ENCODE assay signal across 36 cellular contexts in genomic region chr19:51084505-51084904, GRCh38. TPM values are rescaled to one million over a fixed set of nuclear protein-coding genes. Genes with fewer than 3 reads are reported as not detected.
"Had no signal": no experiment of that assay in that cellular context is flagged by ENCODE, and none has a peak within 500 bp of the region (broad histone marks: within the 10 kb centered on the region; RNA-seq: fewer than 3 reads in every experiment).

No MANE protein-coding gene starts in this region.

- H3K27me3 Mint-ChIP-seq: activated CD4-positive, alpha-beta memory T cell treated with anti-CD3 and anti-CD28 coated beads, Interleukin-2, amount 10 ng/mL, durations not matched to agents 7 days and 5 days had no signal

- H3K36me3 Mint-ChIP-seq: activated CD8-positive, alpha-beta memory T cell treated with anti-CD3 and anti-CD28 coated beads, Interleukin-2, amount 10 ng/mL, durations not matched to agents 7 days and 5 days; activated naive CD4-positive, alpha-beta T cell treated with anti-CD3 and anti-CD28 coated beads, Interleukin-2, amount 50 U/mL, for 24 hours; activated naive CD8-positive, alpha-beta T cell treated with anti-CD3 and anti-CD28 coated beads, Interleukin-2, amount 10 ng/mL, durations not matched to agents 7 days and 5 days had no signal

- DNase-seq: activated CD4-positive, alpha-beta memory T cell treated with anti-CD3 and anti-CD28 coated beads, Interleukin-2, amount 10 ng/mL, durations not matched to agents 7 days and 5 days; activated CD4-positive, alpha-beta T cell treated with anti-CD3 and anti-CD28 coated beads for 1 hour; activated CD4-positive, alpha-beta T cell treated with anti-CD3 and anti-CD28 coated beads for 48 hours; activated CD4-positive, CD25-positive, alpha-beta regulatory T cell; activated CD8-positive, alpha-beta memory T cell treated with anti-CD3 and anti-CD28 coated beads for 24 hours; activated CD8-positive, alpha-beta memory T cell treated with anti-CD3 and anti-CD28 coated beads, Interleukin-2, amount 10 ng/mL, durations not matched to agents 7 days and 5 days; activated CD8-positive, alpha-beta memory T cell treated with anti-CD3 and anti-CD28 coated beads, Interleukin-2, amount 50 U/mL, for 48 hours; activated gamma-delta T cell; activated naive CD4-positive, alpha-beta T cell treated with Interleukin-2 at 50 U/mL for 16 hours; activated naive CD8-positive, alpha-beta T cell treated with anti-CD3 and anti-CD28 coated beads, Interleukin-2, amount 10 ng/mL, durations not matched to agents 7 days and 5 days; activated T-cell treated with anti-CD3 and anti-CD28 coated beads, Interleukin-2, amount 50 U/mL, for 48 hours; amygdala; Kasumi-1; KG1; MG63; NCI-H1048; NCI-H1105 treated with DMSO at 0.1 percent for 48 hours; NCI-H1436; NCI-H1694; NCI-H1930; NCI-H2081 treated with DMSO at 0.1 percent for 48 hours; NCI-H345; NCI-H524 treated with DMSO at 0.1 percent for 48 hours; SHP77; SJCRH30; T1000; WERI-Rb-1 had no signal

- H3K4me1 Mint-ChIP-seq: activated CD4-positive, alpha-beta memory T cell treated with anti-CD3 and anti-CD28 coated beads, Interleukin-2, amount 10 ng/mL, durations not matched to agents 7 days and 5 days; activated CD8-positive, alpha-beta memory T cell treated with anti-CD3 and anti-CD28 coated beads, Interleukin-2, amount 10 ng/mL, durations not matched to agents 7 days and 5 days; activated naive CD4-positive, alpha-beta T cell treated with anti-CD3 and anti-CD28 coated beads, Interleukin-2, amount 50 U/mL, for 24 hours had no signal

- H3K36me3 ChIP-seq: ascending aorta, cardiac muscle cell, MG63, SJCRH30, WERI-Rb-1 had no signal

- H3K27me3 ChIP-seq: ascending aorta, MG63 had no signal

- H3K4me3 ChIP-seq: ascending aorta, cardiac muscle cell, MG63, SJCRH30, SK-N-MC had no signal

- H3K9me3 ChIP-seq: ascending aorta, MG63, SJCRH30 had no signal

- H3K27ac ChIP-seq: ascending aorta, cardiac muscle cell, SJCRH30, SK-N-MC, WERI-Rb-1 had no signal

- H3K27ac Mint-ChIP-seq: activated CD4-positive, alpha-beta memory T cell treated with anti-CD3 and anti-CD28 coated beads, Interleukin-2, amount 10 ng/mL, durations not matched to agents 7 days and 5 days; activated CD8-positive, alpha-beta memory T cell treated with anti-CD3 and anti-CD28 coated beads, Interleukin-2, amount 10 ng/mL, durations not matched to agents 7 days and 5 days; activated naive CD4-positive, alpha-beta T cell treated with anti-CD3 and anti-CD28 coated beads, Interleukin-2, amount 50 U/mL, for 24 hours; activated naive CD8-positive, alpha-beta T cell treated with anti-CD3 and anti-CD28 coated beads, Interleukin-2, amount 10 ng/mL, durations not matched to agents 7 days and 5 days had no signal

- H3K4me3 Mint-ChIP-seq: activated CD4-positive, alpha-beta memory T cell treated with anti-CD3 and anti-CD28 coated beads, Interleukin-2, amount 10 ng/mL, durations not matched to agents 7 days and 5 days; activated CD8-positive, alpha-beta memory T cell treated with anti-CD3 and anti-CD28 coated beads, Interleukin-2, amount 10 ng/mL, durations not matched to agents 7 days and 5 days; activated naive CD4-positive, alpha-beta T cell treated with anti-CD3 and anti-CD28 coated beads, Interleukin-2, amount 50 U/mL, for 24 hours; activated naive CD8-positive, alpha-beta T cell treated with anti-CD3 and anti-CD28 coated beads, Interleukin-2, amount 10 ng/mL, durations not matched to agents 7 days and 5 days had no signal

- H3K9me3 Mint-ChIP-seq: activated CD4-positive, alpha-beta memory T cell treated with anti-CD3 and anti-CD28 coated beads, Interleukin-2, amount 10 ng/mL, durations not matched to agents 7 days and 5 days; activated naive CD4-positive, alpha-beta T cell treated with anti-CD3 and anti-CD28 coated beads, Interleukin-2, amount 50 U/mL, for 24 hours; activated naive CD8-positive, alpha-beta T cell treated with anti-CD3 and anti-CD28 coated beads, Interleukin-2, amount 10 ng/mL, durations not matched to agents 7 days and 5 days had no signal

- H3K4me1 ChIP-seq: ascending aorta, SJCRH30 had no signal

- ATAC-seq: activated CD8-positive, alpha-beta memory T cell treated with anti-CD3 and anti-CD28 coated beads, Interleukin-2, amount 10 ng/mL, durations not matched to agents 7 days and 5 days; Panc1 had no signal

RNA-seq across cellular contexts. Expression of gene KLK14, which starts 1.8 kb away (rescaled TPM):
- total RNA-seq: ascending aorta, NCI-H460, RPMI7951, SJCRH30 had no signal
- polyA plus RNA-seq: cardiac muscle cell had no signal

RNA-seq across cellular contexts. Expression of gene KLK13, which starts 19.6 kb away (rescaled TPM):
- total RNA-seq: activated CD4-positive, alpha-beta memory T cell treated with anti-CD3 and anti-CD28 coated beads, Interleukin-2, amount 10 ng/mL, durations not matched to agents 7 days and 5 days; activated CD8-positive, alpha-beta memory T cell treated with anti-CD3 and anti-CD28 coated beads, Interleukin-2, amount 10 ng/mL, durations not matched to agents 7 days and 5 days; activated naive CD8-positive, alpha-beta T cell treated with anti-CD3 and anti-CD28 coated beads, Interleukin-2, amount 10 ng/mL, durations not matched to agents 7 days and 5 days; ascending aorta; NCI-H460; RPMI7951; SJCRH30; T-helper 1 cell treated with Interleukin-12 subunit alpha and Interleukin-12 subunit beta and Interleukin-4 antibody, amounts not matched to agents 30 ng/mL and 1 ng/mL, for 36 hours; T-helper 2 cell treated with Interferon-gamma antibody and Interleukin-4, amounts not matched to agents 100 ng/mL and 5 ng/mL, for 36 hours had no signal
- polyA plus RNA-seq: cardiac muscle cell had no signal

RNA-seq across cellular contexts. Expression of gene SIGLEC9, which starts 40.2 kb away (rescaled TPM):
- total RNA-seq: cardiac muscle cell, NCI-H460, RPMI7951, SJCRH30 had no signal
- polyA plus RNA-seq: cardiac muscle cell had no signal

RNA-seq across cellular contexts. Expression of gene KLK12, which starts 49.7 kb away (rescaled TPM):
- total RNA-seq: activated CD4-positive, alpha-beta memory T cell treated with anti-CD3 and anti-CD28 coated beads, Interleukin-2, amount 10 ng/mL, durations not matched to agents 7 days and 5 days; activated CD8-positive, alpha-beta memory T cell treated with anti-CD3 and anti-CD28 coated beads, Interleukin-2, amount 10 ng/mL, durations not matched to agents 7 days and 5 days; activated naive CD8-positive, alpha-beta T cell treated with anti-CD3 and anti-CD28 coated beads, Interleukin-2, amount 10 ng/mL, durations not matched to agents 7 days and 5 days; ascending aorta; cardiac muscle cell; NCI-H460; RPMI7951; SJCRH30; T-helper 1 cell treated with Interleukin-12 subunit alpha and Interleukin-12 subunit beta and Interleukin-4 antibody, amounts not matched to agents 30 ng/mL and 1 ng/mL, for 36 hours; T-helper 2 cell treated with Interferon-gamma antibody and Interleukin-4, amounts not matched to agents 100 ng/mL and 5 ng/mL, for 36 hours had no signal
- polyA plus RNA-seq: cardiac muscle cell had no signal
